In genomic region chr5:41408676-41409443, GRCh38 we compare ENCODE assay signal across 16 cellular contexts.
A peak's percentile ranks its signal among the peaks of the same experiment; 100 is the strongest.
DNase-seq lines count a peak whose midpoint lies in the region; ATAC-seq, FAIRE-seq and TF ChIP-seq lines count a peak whose summit lies in the region.
"Had no signal": no experiment of that assay in that cellular context is flagged by ENCODE, and none has a peak within 500 bp of the region (broad histone marks: within the 10 kb centered on the region; RNA-seq: fewer than 3 reads in every experiment).

No MANE protein-coding gene starts in this region.

- FAIRE-seq in urothelium cell line (lab: Jason Lieb, UNC): peak; percentile 20
- FAIRE-seq: K562, pancreas had no signal

- DNase-seq in left cardiac atrium (peak; percentile 37), cardiac septum (ENCODE audit: low spot score) (no peak), amniotic epithelial cell (ENCODE audit: low read depth) (peak; percentile 33), right atrium auricular region (ENCODE audit: low spot score) (no peak), urothelium cell line (ENCODE audit: low spot score) (no peak), SIG-M5 treated with dmso at 0.1 percent for 504 hours (lab: John Stamatoyannopoulos, UW; ENCODE audit: unreplicated experiment) (no peak), GM20000 (ENCODE audit: low spot score) (no peak)
- DNase-seq: ACHN; activated naive CD4-positive, alpha-beta T cell; NCI-H187 treated with DMSO at 0.1 percent for 48 hours; NCI-H69; pancreas; trophoblast cell had no signal

- intact Hi-C loops in left cardiac atrium (cut with DNase I): no loop called here
- intact Hi-C loops in cardiac septum (cut with DNase I): no loop called here

- H3K4me3 ChIP-seq in right atrium auricular region: no peak overlapping the region
- H3K4me3 ChIP-seq: K562, pancreas, SJSA1 had no signal

- H3K36me3 ChIP-seq in right atrium auricular region: no peaks in the 10 kb centered on the region
- H3K36me3 ChIP-seq: pancreas, SJSA1 had no signal

- H3K4me1 ChIP-seq in right atrium auricular region: peaks cover 0 to 43% of the 10 kb centered on the region in 2 donors

- ATAC-seq in left cardiac atrium (peak in 1 of 2 donors; percentile 44), HG02884 (IDR thresholded peaks at IDR 0.05; ENCODE audit: unreplicated experiment) (no peak)
- ATAC-seq: K562, pancreas had no signal

- no peaks in the 10 kb centered on the region for H3K9me3 ChIP-seq in right atrium auricular region
- H3K9me3 ChIP-seq: pancreas, SJSA1 had no signal

- TF ChIP-seq CTCF in right atrium auricular region (IDR thresholded peaks at IDR 0.05) (no peak), GM20000 (IDR thresholded peaks at IDR 0.05; ENCODE audit: extremely low read depth, missing control alignments) (no peak)

- peak overlapping the region; percentile 33 to 82 for H3K27ac ChIP-seq in right atrium auricular region
- H3K27ac ChIP-seq: pancreas, SJSA1 had no signal

- no peaks in the 10 kb centered on the region for H3K27me3 ChIP-seq in right atrium auricular region
- H3K27me3 ChIP-seq: pancreas, SJSA1 had no signal

Comparison
In these comparisons a context has a peak if more than half of its experiments do, and no peak if none do; other contexts are left out.
1. DNase-seq: peak in left cardiac atrium (single experiment) and amniotic epithelial cell (single experiment); none in cardiac septum (single experiment), right atrium auricular region (single experiment), urothelium cell line (single experiment), SIG-M5 treated with dmso at 0.1 percent for 504 hours (single experiment) and GM20000 (single experiment).